ENCODE assay signal across 12 cellular contexts in genomic region chr2:99861376-99861760, GRCh38.
DNase-seq lines count a peak whose midpoint lies in the region; ATAC-seq, FAIRE-seq and TF ChIP-seq lines count a peak whose summit lies in the region.
"Had no signal": no experiment of that assay in that cellular context is flagged by ENCODE, and none has a peak within 500 bp of the region (broad histone marks: within the 10 kb centered on the region; RNA-seq: fewer than 3 reads in every experiment).

No MANE protein-coding gene starts in this region.

- H2AFZ ChIP-seq in OCI-LY7 (ENCODE audit: low read length): peak overlapping the region; percentile 12; the same call in 1 of the 2 replicates

- CTCF ChIA-PET in OCI-LY7 (lab: Charles Lee; ENCODE audit: unreplicated experiment): no interaction called here

- no peak for TF ChIP-seq POLR2A in lower leg skin (IDR thresholded peaks at IDR 0.05)

- TF ChIP-seq CTCF in OCI-LY7 (conservative IDR thresholded peaks at IDR 0.05; ENCODE audit: low read length) (no peak), lower leg skin (IDR thresholded peaks at IDR 0.05) (no peak)

- ATAC-seq in HG02885 (IDR thresholded peaks at IDR 0.05; ENCODE audit: poor library complexity, unreplicated experiment) (peak; percentile 77), GM18873 (IDR thresholded peaks at IDR 0.05; ENCODE audit: low FRiP score, unreplicated experiment) (no peak)
- ATAC-seq: activated CD4-positive, alpha-beta T cell treated with anti-CD3 and anti-CD28 coated beads for 36 hours had no signal

- H3K4me1 ChIP-seq in OCI-LY7 (ENCODE audit: insufficient read depth, low read length, poor library complexity, severe bottlenecking): peaks cover 61% of the 10 kb centered on the region

- H3K36me3 ChIP-seq in OCI-LY7 (ENCODE audit: insufficient read depth, low read length): peaks cover 8% of the 10 kb centered on the region

- no peaks in the 10 kb centered on the region for H4K20me1 ChIP-seq in OCI-LY7 (ENCODE audit: insufficient read depth, low read length)

- peaks cover 30% of the 10 kb centered on the region; the same call in 1 of the 2 replicates for H3K79me2 ChIP-seq in OCI-LY7 (ENCODE audit: insufficient read depth, low read depth, low read length)

- H3K4me2 ChIP-seq in OCI-LY7 (ENCODE audit: low read length): peak overlapping the region; percentile 62

- no peak for FAIRE-seq in frontal cortex (lab: Jason Lieb, UNC)

- BruUV-seq in OCI-LY7 (replicated peaks; lab: Mats Ljungman, UMichigan): no TSS peak

- H3K27ac ChIP-seq in OCI-LY7 (ENCODE audit: low read depth, low read length, poor library complexity, severe bottlenecking): peak overlapping the region; percentile 79

- POLR2A ChIA-PET in OCI-LY7 (lab: Charles Lee): interaction anchor here (1.0 to 1.4 kb wide), 2 partner anchors 10 kb away, joined by 3 read pairs; no protein-coding TSS in a partner anchor

- 59 to 61% methylated on average over 2 of the region's 2 CpGs for WGBS in lower leg skin, 2 donors

- H3K4me3 ChIP-seq in OCI-LY7 (ENCODE audit: low read depth, low read length, poor library complexity, severe bottlenecking) (peak overlapping the region; percentile 33), lower leg skin (ENCODE audit: low read depth, poor library complexity, severe bottlenecking) (no peak overlapping the region)

- intact Hi-C loops in OCI-LY7 (cut with micrococcal nuclease; ENCODE audit: unreplicated experiment) (loop anchor here (2.0 to 5.0 kb wide), 2 partner anchors 35 to 224 kb away; no protein-coding TSS in a partner anchor), lower leg skin (cut with DNase I; ENCODE audit: low total_unique reads) (no loop called here)

- H3K9me2 ChIP-seq in OCI-LY7 (ENCODE audit: insufficient read depth, low read length): no peaks in the 10 kb centered on the region

- H3K9me3 ChIP-seq in OCI-LY7 (ENCODE audit: low read length): no peaks in the 10 kb centered on the region

- DNase-seq in EH (ENCODE audit: low read depth) (peak; percentile 64), OCI-LY7 (ENCODE audit: low spot score) (peak; percentile 67), fibroblast of peridontal ligament (ENCODE audit: extremely low read depth) (peak; percentile 62), frontal cortex (ENCODE audit: low spot score in 2 of 2) (no peak), lower leg skin (ENCODE audit: low spot score in 2 of 2) (no peak), DMS 273 treated with DMSO at 0.1 percent for 48 hours (lab: John Stamatoyannopoulos, UW) (no peak)
- DNase-seq: activated CD4-positive, alpha-beta T cell treated with anti-CD3 and anti-CD28 coated beads for 36 hours; activated effector memory CD4-positive, alpha-beta T cell treated with anti-CD3 and anti-CD28 coated beads, Interleukin-2, amount 50 U/mL, for 16 hours; SHP77; stimulated activated CD8-positive, alpha-beta memory T cell treated with anti-CD3 and anti-CD28 coated beads, Interleukin-4, amount 100 ng/mL, for 48 hours had no signal

Comparison
In these comparisons a context has a peak if more than half of its experiments do, and no peak if none do; other contexts are left out.
1. DNase-seq: peak in EH (single experiment), OCI-LY7 (single experiment) and fibroblast of peridontal ligament (single experiment); none in frontal cortex (0 of 2), lower leg skin (0 of 2) and DMS 273 treated with DMSO at 0.1 percent for 48 hours (single experiment).